ENCODE assay signal across 10 cellular contexts in genomic region chr3:12708584-12709192, GRCh38. TPM values are rescaled to one million over a fixed set of nuclear protein-coding genes. Genes with fewer than 3 reads are reported as not detected.
DNase-seq lines count a peak whose midpoint lies in the region; ATAC-seq, FAIRE-seq and TF ChIP-seq lines count a peak whose summit lies in the region.
"Had no signal": no experiment of that assay in that cellular context is flagged by ENCODE, and none has a peak within 500 bp of the region (broad histone marks: within the 10 kb centered on the region; RNA-seq: fewer than 3 reads in every experiment).

No MANE protein-coding gene starts in this region.

- 100% methylated on average over 1 of the region's 6 CpGs; no CpG with 5 or more reads in 1 of the 2 experiments for WGBS in IMR-90 (ENCODE audit: extremely low coverage in 2 of 2, insufficient read length in 1 of 2), 2 experiments
- 71 to 74% methylated on average over 6 of the region's 6 CpGs for WGBS in sigmoid colon, 2 donors

- no peak overlapping the region for H3K9ac ChIP-seq in IMR-90 (ENCODE audit: low read depth, low read length)

- CTCF ChIA-PET in IMR-90 (lab: Yijun Ruan, JAX) = interaction anchor here (0.9 to 1.1 kb wide), 3 partner anchors 15 to 101 kb away, joined by 3 to 6 read pairs (median 3); no protein-coding TSS in a partner anchor

- H3K4me1 ChIP-seq in IMR-90 (ENCODE audit: control insufficient read depth, insufficient read depth, low read length) (peaks cover 3% of the 10 kb centered on the region; the same call in 1 of the 2 replicates), sigmoid colon (no peaks in the 10 kb centered on the region)
- H3K4me1 ChIP-seq: prostate gland had no signal

- no peak overlapping the region for H2AK9ac ChIP-seq in IMR-90 (replicated peaks; ENCODE audit: low read depth, low read length, poor library complexity)

- H3K9me3 ChIP-seq in IMR-90 (ENCODE audit: control insufficient read depth, insufficient read depth, low read length) = no peaks in the 10 kb centered on the region
- no peaks in the 10 kb centered on the region for H3K9me3 ChIP-seq in sigmoid colon
- H3K9me3 ChIP-seq: prostate gland had no signal

- DNase-seq in AG08395 (ENCODE audit: low spot score) (peak; percentile 91), IMR-90 (peak; percentile 94), bronchial epithelial cell (ENCODE audit: low read depth) (peak; percentile 76), kidney tubule cell (ENCODE audit: low spot score) (peak; percentile 93), NCI-H345 (lab: John Stamatoyannopoulos, UW) (no peak), sigmoid colon (no peak)
- no peak for DNase-seq in activated effector memory CD4-positive, alpha-beta T cell treated with anti-CD3 and anti-CD28 coated beads, Interleukin-2, amount 50 U/mL, for 16 hours

- TF ChIP-seq RAD21 in IMR-90 (IDR thresholded peaks at IDR 0.05; ENCODE audit: low read length) = peak; percentile 55

- dilution Hi-C loops in IMR-90 (cut with HindIII; ENCODE audit: low sequenced_read_pairs, unreplicated experiment) = no loop called here

- H3K4me3 ChIP-seq in IMR-90 (ENCODE audit: insufficient read depth, low read depth, low read length) (no peak overlapping the region), bronchial epithelial cell (ENCODE audit: low read depth, low read length) (no peak overlapping the region), sigmoid colon (no peak overlapping the region)
- H3K4me3 ChIP-seq: prostate gland had no signal

- FAIRE-seq in bronchial epithelial cell (lab: Jason Lieb, UNC) = no peak

- no peak overlapping the region for H4K91ac ChIP-seq in IMR-90 (ENCODE audit: insufficient read depth, low read depth, low read length)

- peak overlapping the region; percentile 53; the same call in 1 of the 2 replicates for H2AK5ac ChIP-seq in IMR-90 (ENCODE audit: low read depth, low read length)

- H4K8ac ChIP-seq in IMR-90 (ENCODE audit: low read depth in 2 of 2, low read length in 2 of 2) = no peak overlapping the region

- no TSS peak for BruUV-seq in IMR-90 (replicated peaks; lab: Mats Ljungman, UMichigan)

- TF ChIP-seq CTCF in IMR-90 (conservative IDR thresholded peaks at IDR 0.05; ENCODE audit: low read depth, low read length) (peak; percentile 51), bronchial epithelial cell (IDR thresholded peaks at IDR 0.05; ENCODE audit: insufficient read depth, low read length, severe bottlenecking) (no peak), sigmoid colon (IDR thresholded peaks at IDR 0.05) (no peak)

- TF ChIP-seq POLR2A in IMR-90 (IDR thresholded peaks at IDR 0.05; ENCODE audit: low read depth, low read length) = no peak
- no peak for TF ChIP-seq POLR2A in sigmoid colon (IDR thresholded peaks at IDR 0.05)

- H4K5ac ChIP-seq in IMR-90 (ENCODE audit: low read depth, low read length) = no peak overlapping the region

- no peak overlapping the region for H3K27ac ChIP-seq in IMR-90 (ENCODE audit: insufficient read depth, low read length)
- no peak overlapping the region for H3K27ac ChIP-seq in sigmoid colon
- H3K27ac ChIP-seq: C4-2B, prostate gland had no signal

- intact Hi-C loops in IMR-90 (cut with micrococcal nuclease) = loop anchor here (5.0 kb wide), 2 partner anchors 46 to 184 kb away; partner anchors contain the start of gene RAF1
- intact Hi-C loops in sigmoid colon (cut with DNase I) = no loop called here

- no peak overlapping the region; the same call in 1 of the 2 replicates for H2BK20ac ChIP-seq in IMR-90 (ENCODE audit: low read depth, low read length)

- H3K23ac ChIP-seq in IMR-90 (ENCODE audit: low read depth, low read length) = no peak overlapping the region

- H4K20me1 ChIP-seq in IMR-90 (ENCODE audit: insufficient read depth, low read length) = no peaks in the 10 kb centered on the region

- H2BK5ac ChIP-seq in IMR-90 (ENCODE audit: low read depth, low read length, poor library complexity, severe bottlenecking) = no peak overlapping the region

- H2BK120ac ChIP-seq in IMR-90 (ENCODE audit: low read depth, low read length) = no peak overlapping the region

- no peak overlapping the region for H3K4me2 ChIP-seq in IMR-90 (ENCODE audit: low read depth, low read length)

- POLR2A ChIA-PET in IMR-90 (lab: Charles Lee; ENCODE audit: unreplicated experiment) = no interaction called here

- no peak for TF ChIP-seq EP300 in sigmoid colon (IDR thresholded peaks at IDR 0.05)

- ATAC-seq in IMR-90 (ENCODE audit: low read depth) = peak; percentile 83
- ATAC-seq in GM18511 (IDR thresholded peaks at IDR 0.05; ENCODE audit: unreplicated experiment) = no peak

- H3K36me3 ChIP-seq in IMR-90 (ENCODE audit: control insufficient read depth, insufficient read depth, low read length) (no peaks in the 10 kb centered on the region), bronchial epithelial cell (ENCODE audit: control insufficient read depth, insufficient read depth, low read length) (no peaks in the 10 kb centered on the region), sigmoid colon (no peaks in the 10 kb centered on the region)
- H3K36me3 ChIP-seq: prostate gland had no signal

- H2BK15ac ChIP-seq in IMR-90 (ENCODE audit: low read depth, low read length) = no peak overlapping the region; the same call in 2 of the 3 replicates

- H3K27me3 ChIP-seq in IMR-90 (ENCODE audit: control insufficient read depth, insufficient read depth, low read length) (peaks cover 8% of the 10 kb centered on the region; the same call in 1 of the 2 replicates), bronchial epithelial cell (ENCODE audit: control insufficient read depth, insufficient read depth, low read length) (no peaks in the 10 kb centered on the region), sigmoid colon (no peaks in the 10 kb centered on the region)

- H3K79me1 ChIP-seq in IMR-90 (ENCODE audit: low read depth in 1 of 2, low read length in 2 of 2) = no peaks in the 10 kb centered on the region

- no peak overlapping the region for H2AFZ ChIP-seq in IMR-90 (replicated peaks; ENCODE audit: low read length, poor library complexity)

- H3K14ac ChIP-seq in IMR-90 (replicated peaks; ENCODE audit: low read depth, low read length) = no peak overlapping the region

- no peak overlapping the region for H3K18ac ChIP-seq in IMR-90 (ENCODE audit: low read depth, low read length)

- H3K4ac ChIP-seq in IMR-90 (ENCODE audit: low read depth, low read length) = no peak overlapping the region

- H3K56ac ChIP-seq in IMR-90 (ENCODE audit: extremely low read depth, insufficient read depth, low read length) = no peak overlapping the region

- in situ Hi-C loops in IMR-90 (cut with MboI; ENCODE audit: low sequenced_read_pairs) = no loop called here

- H3K9me1 ChIP-seq in IMR-90 (ENCODE audit: insufficient read depth, low read length) = 0 out of 2 replicates have a peak, but pooled peaks cover 5% of the 10 kb centered on the region

TF ChIP-seq in IMR-90, 13 proteins besides CTCF, POLR2A, EP300 and RAD21:
- TF ChIP-seq SMC3 (IDR thresholded peaks at IDR 0.05; ENCODE audit: low read depth, low read length) (peak; percentile 43), MAZ (IDR thresholded peaks at IDR 0.05; ENCODE audit: borderline replicate concordance, low read depth, low read length) (0 out of 2 replicates have a peak, but pooled peaks have one; percentile 14), MXI1 (IDR thresholded peaks at IDR 0.05; ENCODE audit: borderline replicate concordance, low read depth, low read length) (no peak), CHD1 (IDR thresholded peaks at IDR 0.05; ENCODE audit: low read depth, low read length) (no peak)

RNA-seq across cellular contexts. Expression of gene RAF1, which starts 44.8 kb away (rescaled TPM):
- 128 and 151 TPM in 2 replicates for total RNA-seq in IMR-90 (2012; rRNA removed)
- 101 and 115 TPM in 2 replicates for polyA plus RNA-seq in IMR-90 (2012; rRNA removed)
- polyA plus RNA-seq in IMR-90 (2012; cell fraction: cytosol; rRNA removed) = 38.5 and 44.5 TPM in 2 replicates
- 102 and 261 TPM in 2 replicates for polyA plus RNA-seq in IMR-90 (2012; cell fraction: nucleus; rRNA removed; ENCODE audit: low replicate concordance)
- 83.5 and 95.2 TPM in 2 replicates for total RNA-seq in bronchial epithelial cell
- 100 to 1,000 TPM in 1 of 4 donors, 10 to 100 TPM in 3; 83.8 to 101 (median 95.1) TPM for total RNA-seq in sigmoid colon
- polyA plus RNA-seq in sigmoid colon = 10 to 100 TPM; 45.0 to 62.0 (median 56.0) TPM

RNA-seq across cellular contexts. Expression of gene TMEM40, which starts 50.4 kb away (rescaled TPM):
- total RNA-seq in IMR-90 (2012; rRNA removed) (not detected in 2 replicates), bronchial epithelial cell (19.0 and 43.8 TPM in 2 replicates), sigmoid colon (not detected)
- polyA plus RNA-seq in IMR-90 (2012; rRNA removed) (0.27 and 0.29 TPM in 2 replicates), sigmoid colon (under 1 TPM in 2 of 3 donors, not detected in 1; 0.10 to 0.60 TPM)
- 0.14 and 0.24 TPM in 2 replicates for polyA plus RNA-seq in IMR-90 (2012; cell fraction: cytosol; rRNA removed)
- polyA plus RNA-seq in IMR-90 (2012; cell fraction: nucleus; rRNA removed; ENCODE audit: low replicate concordance) = 0.13 and 0.24 TPM in 2 replicates

Comparison
In these comparisons a context has a peak if more than half of its experiments do, and no peak if none do; other contexts are left out.
1. DNase-seq: peak in AG08395 (single experiment), IMR-90 (single experiment), bronchial epithelial cell (single experiment) and kidney tubule cell (single experiment); none in activated effector memory CD4-positive, alpha-beta T cell treated with anti-CD3 and anti-CD28 coated beads, Interleukin-2, amount 50 U/mL, for 16 hours (single experiment), NCI-H345 (single experiment) and sigmoid colon (single experiment).
2. RNA of gene TMEM40, which starts 50.4 kb away (total RNA-seq): 19.0 to 43.8 TPM in bronchial epithelial cell; not detected in IMR-90 and not detected in sigmoid colon; every median in the first group is over 10 times any median in the second.